ENCODE assay signal across 2 cellular contexts in the genomic region with DNA sequence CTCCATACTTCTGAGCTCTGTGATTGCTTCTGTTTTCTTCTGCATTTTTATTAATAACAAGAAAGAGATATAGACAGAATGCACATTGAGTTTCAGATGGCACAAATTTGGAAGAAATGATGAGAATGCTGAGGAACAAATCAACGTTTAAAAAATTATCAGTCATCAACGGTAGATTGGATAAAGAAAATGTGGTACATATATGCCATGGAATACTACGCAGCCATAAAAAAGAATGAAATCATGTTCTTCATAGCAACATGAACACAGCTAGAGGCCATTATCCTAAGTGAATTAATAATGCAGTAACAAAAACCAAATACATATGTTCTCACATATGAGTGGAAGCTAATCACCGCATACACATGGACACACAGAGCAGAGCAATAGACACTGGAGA.
A peak's percentile ranks its signal among the peaks of the same experiment; 100 is the strongest.
TF ChIP-seq lines count a peak whose summit lies in the region.

No MANE protein-coding gene starts in this region.

TF ChIP-seq in SK-N-SH treated with all-trans-retinoic acid at 6 μM for 48 hours, 23 proteins besides CTCF, POLR2A, EP300 and RAD21:
- TF ChIP-seq, protein P1, sequence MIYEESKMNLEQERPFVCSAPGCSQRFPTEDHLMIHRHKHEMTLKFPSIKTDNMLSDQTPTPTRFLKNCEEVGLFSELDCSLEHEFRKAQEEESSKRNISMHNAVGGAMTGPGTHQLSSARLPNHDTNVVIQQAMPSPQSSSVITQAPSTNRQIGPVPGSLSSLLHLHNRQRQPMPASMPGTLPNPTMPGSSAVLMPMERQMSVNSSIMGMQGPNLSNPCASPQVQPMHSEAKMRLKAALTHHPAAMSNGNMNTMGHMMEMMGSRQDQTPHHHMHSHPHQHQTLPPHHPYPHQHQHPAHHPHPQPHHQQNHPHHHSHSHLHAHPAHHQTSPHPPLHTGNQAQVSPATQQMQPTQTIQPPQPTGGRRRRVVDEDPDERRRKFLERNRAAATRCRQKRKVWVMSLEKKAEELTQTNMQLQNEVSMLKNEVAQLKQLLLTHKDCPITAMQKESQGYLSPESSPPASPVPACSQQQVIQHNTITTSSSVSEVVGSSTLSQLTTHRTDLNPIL (CRISPR knock-in tag; IDR thresholded peaks at IDR 0.05; ENCODE audit: low read depth), result no peak
- TF ChIP-seq ZNF8 (CRISPR knock-in tag; IDR thresholded peaks at IDR 0.05), result peak; percentile 99
TF ChIP-seq in SK-N-SH treated with all-trans-retinoic acid at 6 μM for 48 hours: peak in this region for 1.

TF ChIP-seq in K562, 482 proteins besides CTCF, POLR2A, EP300 and RAD21 (continued from another document):
- TF ChIP-seq, protein P1 (CRISPR knock-in tag; IDR thresholded peaks at IDR 0.05), result no peak
- TF ChIP-seq NFATC3 (IDR thresholded peaks at IDR 0.05), result no peak
- TF ChIP-seq XRCC4 (IDR thresholded peaks at IDR 0.05; ENCODE audit: extremely low read depth, insufficient read depth, insufficient read length), result no peak
- TF ChIP-seq PHF21A (IDR thresholded peaks at IDR 0.05; ENCODE audit: borderline replicate concordance, low read depth), result no peak
